Comparison of ENCODE assay signal across 11 cellular contexts in genomic region chr9:107755267-107755666, GRCh38.
DNase-seq lines count a peak whose midpoint lies in the region; ATAC-seq and TF ChIP-seq lines count a peak whose summit lies in the region.
"Had no signal": no experiment of that assay in that cellular context is flagged by ENCODE, and none has a peak within 500 bp of the region (broad histone marks: within the 10 kb centered on the region; RNA-seq: fewer than 3 reads in every experiment).

No MANE protein-coding gene starts in this region.

- POLR2A ChIA-PET in HCT116 (lab: Charles Lee) (interaction anchor here (1.0 to 1.4 kb wide), 2 partner anchors 13 to 19 kb away, joined by 3 to 4 read pairs; no protein-coding TSS in a partner anchor), SK-N-SH (lab: Yijun Ruan, JAX) (no interaction called here)

- no peak for TF ChIP-seq POLR2A in HCT116 (IDR thresholded peaks at IDR 0.05; ENCODE audit: borderline replicate concordance, extremely low read depth, insufficient read depth, insufficient read length)

- no peak overlapping the region for H3K27ac Mint-ChIP-seq in natural killer cell treated with Interleukin-12 subunit alpha and Interleukin-12 subunit beta and Interleukin-15 and Interleukin-18, amount 100 ng/mL, for 72 hours

- H3K36me3 Mint-ChIP-seq in natural killer cell treated with Interleukin-12 subunit alpha and Interleukin-12 subunit beta and Interleukin-15 and Interleukin-18, amount 100 ng/mL, for 72 hours = no peaks in the 10 kb centered on the region

- no TSS peak for BruUV-seq in HCT116 (replicated peaks; lab: Mats Ljungman, UMichigan)

- H3K4me1 ChIP-seq in HCT116 (ENCODE audit: control insufficient read depth in 1 of 2, insufficient read depth in 2 of 2, low read length in 2 of 2) (peaks cover 47 to 81% of the 10 kb centered on the region in 2 experiments), SK-N-SH (ENCODE audit: control insufficient read depth in 1 of 2, insufficient read depth in 2 of 2, low read depth in 1 of 2, low read length in 1 of 2) (peaks cover 0 to 26% of the 10 kb centered on the region in 2 experiments; a peak in 2 of 4 replicates), skeletal muscle satellite cell (ENCODE audit: control insufficient read depth, insufficient read depth, low read length) (peaks cover 35% of the 10 kb centered on the region)

- H3K9me2 ChIP-seq in HCT116 (ENCODE audit: insufficient read depth) (no peaks in the 10 kb centered on the region; the same call in 1 of the 2 replicates), SK-N-SH (no peaks in the 10 kb centered on the region)

- H3K79me2 ChIP-seq in HCT116 (ENCODE audit: insufficient read depth, low read length) (no peaks in the 10 kb centered on the region), SK-N-SH (ENCODE audit: insufficient read depth) (no peaks in the 10 kb centered on the region)

- H3K27me3 ChIP-seq in HCT116 (ENCODE audit: insufficient read depth, low read length) (no peaks in the 10 kb centered on the region), SK-N-SH (ENCODE audit: insufficient read depth) (no peaks in the 10 kb centered on the region), skeletal muscle satellite cell (ENCODE audit: control insufficient read depth, insufficient read depth, low read length) (no peaks in the 10 kb centered on the region)
- H3K27me3 ChIP-seq: ascending aorta had no signal

- WGBS in SK-N-SH (ENCODE audit: low lambda C conversion rate) = 2% methylated on average over 5 of the region's 5 CpGs

- no peak overlapping the region for H2AFZ ChIP-seq in HCT116 (ENCODE audit: low read depth, low read length, poor library complexity, severe bottlenecking)
- no peak overlapping the region for H2AFZ ChIP-seq in SK-N-SH (ENCODE audit: low read depth)

- RAD21 ChIA-PET in HCT116 (lab: Charles Lee; ENCODE audit: low non-redundant PET in 1 of 2, low total read pairs in 2 of 2, uncharacterized antibody in 2 of 2, unreplicated experiment in 2 of 2) = no interaction called here

- CTCF ChIA-PET in HCT116 (lab: Charles Lee) = no interaction called here
- CTCF ChIA-PET in SK-N-SH (lab: Yijun Ruan, JAX) = no interaction called here

- no peak for TF ChIP-seq RAD21 in HCT116 (IDR thresholded peaks at IDR 0.05; ENCODE audit: low read depth)
- no peak for TF ChIP-seq RAD21 in SK-N-SH (IDR thresholded peaks at IDR 0.05; ENCODE audit: low read length)

- ATAC-seq in HCT116 (peak; percentile 75), GM18502 (IDR thresholded peaks at IDR 0.05; ENCODE audit: poor library complexity, unreplicated experiment) (no peak)
- ATAC-seq in natural killer cell treated with Interleukin-12 subunit alpha and Interleukin-12 subunit beta and Interleukin-15 and Interleukin-18, amount 100 ng/mL, for 72 hours = no peak

- H3K9me3 ChIP-seq in HCT116 (ENCODE audit: control insufficient read depth in 1 of 2, insufficient read depth in 1 of 2, low read depth in 1 of 2, low read length in 2 of 2) (peaks cover 3 to 6% of the 10 kb centered on the region in 2 experiments; a peak in 1 of 4 replicates), SK-N-SH (no peaks in the 10 kb centered on the region), skeletal muscle satellite cell (replicated peaks; ENCODE audit: low read length) (no peaks in the 10 kb centered on the region)
- H3K9me3 ChIP-seq: ascending aorta had no signal

- DNase-seq in HCT116 (ENCODE audit: low read depth, low spot score) (peak; percentile 95), SK-N-SH (no peak), fibroblast of peridontal ligament (ENCODE audit: extremely low read depth) (peak; percentile 49), NCI-H2227 treated with DMSO at 0.1 percent for 48 hours (lab: John Stamatoyannopoulos, UW) (no peak), DMS79 treated with DMSO at 0.1 percent for 48 hours (lab: John Stamatoyannopoulos, UW) (no peak)
- no peak for DNase-seq in natural killer cell treated with Interleukin-12 subunit alpha and Interleukin-12 subunit beta and Interleukin-15 and Interleukin-18, amount 100 ng/mL, for 72 hours (ENCODE audit: low spot score)
- DNase-seq: activated CD4-positive, alpha-beta T cell treated with anti-CD3 and anti-CD28 coated beads for 48 hours; NCI-H510A treated with DMSO at 0.1 percent for 48 hours had no signal

- H3K4me3 ChIP-seq in HCT116 (replicated peaks in 1 of 2; ENCODE audit: low read depth in 1 of 2, low read length in 2 of 2) (peak overlapping the region in 1 of 2 experiments; percentile 13; a peak in 2 of 4 replicates), SK-N-SH (ENCODE audit: low read depth in 2 of 2, low read length in 1 of 2) (no peak overlapping the region), skeletal muscle satellite cell (ENCODE audit: low read length) (no peak overlapping the region)
- H3K4me3 ChIP-seq: ascending aorta had no signal

- peak in 1 of 2 experiments; percentile 65; a peak in 1 of 4 replicates for TF ChIP-seq EP300 in SK-N-SH (IDR thresholded peaks at IDR 0.05; ENCODE audit: borderline replicate concordance in 1 of 2, low read depth in 1 of 2, low read length in 1 of 2)

- H3K4me3 Mint-ChIP-seq in natural killer cell treated with Interleukin-12 subunit alpha and Interleukin-12 subunit beta and Interleukin-15 and Interleukin-18, amount 100 ng/mL, for 72 hours = no peak overlapping the region

- H3K9me3 Mint-ChIP-seq in natural killer cell treated with Interleukin-12 subunit alpha and Interleukin-12 subunit beta and Interleukin-15 and Interleukin-18, amount 100 ng/mL, for 72 hours = peaks cover 9% of the 10 kb centered on the region

- H3K9ac ChIP-seq in HCT116 (ENCODE audit: low read length) = peak overlapping the region; percentile 51
- H3K9ac ChIP-seq in SK-N-SH = no peak overlapping the region
- H3K9ac ChIP-seq in skeletal muscle satellite cell (ENCODE audit: low read depth, low read length) = no peak overlapping the region

- H3K36me3 ChIP-seq in HCT116 (ENCODE audit: control insufficient read depth in 1 of 2, insufficient read depth in 2 of 2, low read length in 2 of 2) (0 out of 4 replicates have a peak, but pooled peaks cover 0 to 9% of the 10 kb centered on the region in 2 experiments), SK-N-SH (replicated peaks in 1 of 2; ENCODE audit: control insufficient read depth in 1 of 2, insufficient read depth in 2 of 2, low read length in 1 of 2) (no peaks in the 10 kb centered on the region), skeletal muscle satellite cell (ENCODE audit: insufficient read depth, low read length) (no peaks in the 10 kb centered on the region)
- H3K36me3 ChIP-seq: ascending aorta had no signal

- no peaks in the 10 kb centered on the region for H4K20me1 ChIP-seq in HCT116 (ENCODE audit: insufficient read depth)
- no peaks in the 10 kb centered on the region for H4K20me1 ChIP-seq in SK-N-SH (ENCODE audit: insufficient read depth)

- H3K27me3 Mint-ChIP-seq in natural killer cell treated with Interleukin-12 subunit alpha and Interleukin-12 subunit beta and Interleukin-15 and Interleukin-18, amount 100 ng/mL, for 72 hours = no peaks in the 10 kb centered on the region

- no peaks in the 10 kb centered on the region for H3K4me1 Mint-ChIP-seq in natural killer cell treated with Interleukin-12 subunit alpha and Interleukin-12 subunit beta and Interleukin-15 and Interleukin-18, amount 100 ng/mL, for 72 hours (ENCODE audit: low read depth in 2 of 2)

- H3K4me2 ChIP-seq in HCT116 (ENCODE audit: low read length) = peak overlapping the region; percentile 77
- H3K4me2 ChIP-seq in SK-N-SH = peak overlapping the region; percentile 38
- H3K4me2 ChIP-seq in skeletal muscle satellite cell (ENCODE audit: low read length) = peak overlapping the region; percentile 27

- H3F3A ChIP-seq in SK-N-SH (replicated peaks; ENCODE audit: insufficient read depth) = peaks cover 35% of the 10 kb centered on the region

- TF ChIP-seq CTCF in HCT116 (IDR thresholded peaks at IDR 0.05 in 2 of 3, conservative IDR thresholded peaks at IDR 0.05 in 1 of 3; ENCODE audit: borderline replicate concordance in 1 of 3, insufficient read depth in 1 of 3, low read depth in 2 of 3, low read length in 2 of 3) (no peak), SK-N-SH (IDR thresholded peaks at IDR 0.05) (no peak)

- H3K27ac ChIP-seq in HCT116 (ENCODE audit: low read depth, low read length) = peak overlapping the region; percentile 80
- peak overlapping the region; percentile 47 to 54; a peak in 3 of 4 replicates for H3K27ac ChIP-seq in SK-N-SH (ENCODE audit: low read depth in 2 of 2, low read length in 1 of 2)
- H3K27ac ChIP-seq: ascending aorta had no signal

- intact Hi-C loops in HCT116 (cut with micrococcal nuclease) = loop anchor here (2.0 to 10.0 kb wide), 3 partner anchors 246 to 810 kb away; no protein-coding TSS in a partner anchor

TF ChIP-seq in HCT116, 20 proteins besides CTCF, POLR2A, EP300 and RAD21 (continues in another document):
- TF ChIP-seq MAX (IDR thresholded peaks at IDR 0.05) = no peak

TF ChIP-seq in SK-N-SH, 30 proteins besides CTCF, POLR2A, EP300 and RAD21 (continues in another document):
- no peak for TF ChIP-seq TAF1 (IDR thresholded peaks at IDR 0.05; ENCODE audit: borderline replicate concordance, low read depth, low read length)
- no peak for TF ChIP-seq MEF2A (IDR thresholded peaks at IDR 0.05; ENCODE audit: borderline replicate concordance, low read depth)
- peak; percentile 12; the same call in 1 of the 2 replicates for TF ChIP-seq POLR2AphosphoS5 (IDR thresholded peaks at IDR 0.05; ENCODE audit: low read depth, low read length)
- peak; percentile 68 for TF ChIP-seq PBX3 (IDR thresholded peaks at IDR 0.05)
- TF ChIP-seq GABPA (IDR thresholded peaks at IDR 0.05; ENCODE audit: low read depth) = no peak

Comparison
In these comparisons a context has a peak if more than half of its experiments do, and no peak if none do; other contexts are left out.
1. DNase-seq: peak in HCT116 (single experiment) and fibroblast of peridontal ligament (single experiment); none in SK-N-SH (single experiment), NCI-H2227 treated with DMSO at 0.1 percent for 48 hours (single experiment), DMS79 treated with DMSO at 0.1 percent for 48 hours (single experiment) and natural killer cell treated with Interleukin-12 subunit alpha and Interleukin-12 subunit beta and Interleukin-15 and Interleukin-18, amount 100 ng/mL, for 72 hours (single experiment).
2. H3K4me2 ChIP-seq: peak in every context shown above with its lines; median percentile 77 in HCT116; 38 in SK-N-SH; 27 in skeletal muscle satellite cell.
3. Of the 11 proteins assayed by ChIP-seq in both SK-N-SH and HCT116: peak only in SK-N-SH: ELF1, JUND and MAX; only in HCT116: none; in both: POLR2AphosphoS5 and YY1; in neither: 6.